In the genomic region with DNA sequence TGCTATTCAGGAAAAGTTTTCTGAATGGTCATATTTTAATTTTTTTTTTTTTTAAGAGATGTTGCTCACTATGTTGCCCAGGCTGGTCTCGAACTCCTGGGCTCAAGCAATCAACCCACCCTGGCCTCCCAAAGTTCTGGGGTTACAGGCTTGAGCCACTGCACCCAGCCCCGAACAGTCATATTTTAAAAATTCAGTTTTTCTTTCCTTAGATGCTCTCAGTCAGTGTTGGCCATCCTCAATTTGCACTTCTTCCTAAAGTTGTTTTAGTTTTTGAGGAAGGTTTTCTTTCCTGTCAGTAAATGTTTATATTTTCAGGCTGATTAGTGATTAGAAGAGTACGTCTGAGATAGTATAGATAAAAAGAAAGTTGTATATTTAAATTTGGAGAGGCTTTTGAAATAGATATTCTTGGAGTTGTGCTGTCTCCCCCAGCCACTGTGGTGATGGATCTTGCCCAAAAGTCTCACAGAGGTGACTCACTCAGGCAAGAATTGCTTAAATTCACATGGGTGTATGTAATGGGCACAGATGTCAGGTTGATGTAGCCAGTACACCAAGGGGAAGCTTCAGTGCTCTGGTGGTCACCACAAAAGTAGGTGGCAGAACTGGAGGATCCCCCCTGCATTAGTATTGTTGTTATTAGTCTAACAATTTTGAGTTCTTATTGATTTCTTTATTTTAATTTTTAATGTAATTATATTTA, we compare ENCODE assay signal across 16 cellular contexts.
A peak's percentile ranks its signal among the peaks of the same experiment; 100 is the strongest.
DNase-seq lines count a peak whose midpoint lies in the region; ATAC-seq, FAIRE-seq and TF ChIP-seq lines count a peak whose summit lies in the region.
"Had no signal": no experiment of that assay in that cellular context is flagged by ENCODE, and none has a peak within 500 bp of the region (broad histone marks: within the 10 kb centered on the region; RNA-seq: fewer than 3 reads in every experiment).

No MANE protein-coding gene starts in this region.

- H4K5ac ChIP-seq in mesendoderm (ENCODE audit: low read length), result no peak overlapping the region

- H3K4me2 ChIP-seq in mesendoderm (ENCODE audit: low read length), result no peak overlapping the region

- no peak overlapping the region for H3K4me3 Mint-ChIP-seq in activated T-helper 17 cell treated with anti-CD3 and anti-CD28 coated beads, Interleukin-2, amount 50 U/mL, for 72 hours
- H3K4me3 Mint-ChIP-seq: CD4-positive, alpha-beta memory T cell had no signal

- no peaks in the 10 kb centered on the region for H3K9me3 Mint-ChIP-seq in activated T-helper 17 cell treated with anti-CD3 and anti-CD28 coated beads, Interleukin-2, amount 50 U/mL, for 72 hours

- DNase-seq in ELR (ENCODE audit: low read depth) (peak; percentile 48), MV-4-11 (lab: John Stamatoyannopoulos, UW) (peak; percentile 40), bronchial epithelial cell (ENCODE audit: low read depth) (peak; percentile 45), mesendoderm (peak; percentile 80), NCI-H82 treated with DMSO at 0.1 percent for 48 hours (lab: John Stamatoyannopoulos, UW; ENCODE audit: unreplicated experiment) (no peak), NCI-H524 treated with DMSO at 0.1 percent for 48 hours (lab: John Stamatoyannopoulos, UW) (no peak)
- DNase-seq: activated T-cell treated with anti-CD3 and anti-CD28 coated beads for 4 hours; amygdala; CD4-positive, alpha-beta memory T cell; effector CD8-positive, alpha-beta T cell; heart left ventricle; left lung; NCI-H1930 had no signal

- no peaks in the 10 kb centered on the region for H3K4me1 ChIP-seq in mesendoderm (ENCODE audit: control insufficient read depth, low read depth, low read length)
- H3K4me1 ChIP-seq: heart left ventricle, left lung had no signal

- H4K8ac ChIP-seq in mesendoderm (ENCODE audit: low read depth, low read length), result no peak overlapping the region

- 33% methylated on average over 1 of the region's 3 CpGs for WGBS in mesendoderm (ENCODE audit: extremely low coverage, insufficient coverage, low lambda C conversion rate)

- peak overlapping the region; percentile 20 for H3K4ac ChIP-seq in mesendoderm (ENCODE audit: low read depth, low read length)

- no peak overlapping the region for H2BK120ac ChIP-seq in mesendoderm (ENCODE audit: low read depth, low read length)

- no peak overlapping the region for H2AK5ac ChIP-seq in mesendoderm (ENCODE audit: low read length)

- no peaks in the 10 kb centered on the region for H3K27me3 ChIP-seq in bronchial epithelial cell (ENCODE audit: control insufficient read depth, insufficient read depth, low read length)
- H3K27me3 ChIP-seq in mesendoderm (ENCODE audit: insufficient read depth, low read length, poor library complexity), result no peaks in the 10 kb centered on the region
- H3K27me3 ChIP-seq: heart left ventricle, left lung had no signal

- H2BK5ac ChIP-seq in mesendoderm (ENCODE audit: low read length), result no peak overlapping the region

- H3K36me3 Mint-ChIP-seq in activated T-helper 17 cell treated with anti-CD3 and anti-CD28 coated beads, Interleukin-2, amount 50 U/mL, for 72 hours (ENCODE audit: low read depth), result no peaks in the 10 kb centered on the region
- H3K36me3 Mint-ChIP-seq: CD4-positive, alpha-beta memory T cell had no signal

- H2BK15ac ChIP-seq in mesendoderm (replicated peaks; ENCODE audit: low read depth), result no peak overlapping the region

- H3K27ac ChIP-seq in mesendoderm (ENCODE audit: low read depth, low read length), result no peak overlapping the region
- H3K27ac ChIP-seq: heart left ventricle, left lung, skin epidermis had no signal

- TF ChIP-seq CTCF in bronchial epithelial cell (IDR thresholded peaks at IDR 0.05; ENCODE audit: insufficient read depth, low read length, severe bottlenecking), result no peak

- no peak overlapping the region for H3K18ac ChIP-seq in mesendoderm (ENCODE audit: low read length)

- H3K9ac ChIP-seq in mesendoderm (ENCODE audit: low read length), result no peak overlapping the region

- H3K27me3 Mint-ChIP-seq in activated T-helper 17 cell treated with anti-CD3 and anti-CD28 coated beads, Interleukin-2, amount 50 U/mL, for 72 hours, result peaks cover 3% of the 10 kb centered on the region

- no peaks in the 10 kb centered on the region for H3K36me3 ChIP-seq in bronchial epithelial cell (ENCODE audit: control insufficient read depth, insufficient read depth, low read length)
- H3K36me3 ChIP-seq in mesendoderm (ENCODE audit: control insufficient read depth, insufficient read depth, low read length), result no peaks in the 10 kb centered on the region
- H3K36me3 ChIP-seq: heart left ventricle, left lung had no signal

- H3K79me1 ChIP-seq in mesendoderm (ENCODE audit: low read length), result no peaks in the 10 kb centered on the region

- FAIRE-seq in bronchial epithelial cell (lab: Jason Lieb, UNC), result no peak

- no peak overlapping the region for H3K4me3 ChIP-seq in bronchial epithelial cell (ENCODE audit: low read depth, low read length)
- H3K4me3 ChIP-seq in mesendoderm (ENCODE audit: low read length), result no peak overlapping the region
- H3K4me3 ChIP-seq: heart left ventricle, left lung, skin epidermis had no signal

- H3K56ac ChIP-seq in mesendoderm (ENCODE audit: low read length), result no peak overlapping the region

- no peak overlapping the region for H3K23ac ChIP-seq in mesendoderm (ENCODE audit: low read length)

- H3K4me1 Mint-ChIP-seq in activated T-helper 17 cell treated with anti-CD3 and anti-CD28 coated beads, Interleukin-2, amount 50 U/mL, for 72 hours, result no peaks in the 10 kb centered on the region
- H3K4me1 Mint-ChIP-seq: CD4-positive, alpha-beta memory T cell had no signal

- no peaks in the 10 kb centered on the region for H3K79me2 ChIP-seq in mesendoderm (ENCODE audit: control insufficient read depth, insufficient read depth, low read length)

- ATAC-seq in GM21529 (IDR thresholded peaks at IDR 0.05; ENCODE audit: unreplicated experiment), result no peak
- ATAC-seq in activated T-helper 17 cell treated with anti-CD3 and anti-CD28 coated beads, Interleukin-2, amount 50 U/mL, for 72 hours (replicated peaks), result no peak
- ATAC-seq: heart left ventricle, left lung had no signal

- no peak overlapping the region for H3K27ac Mint-ChIP-seq in activated T-helper 17 cell treated with anti-CD3 and anti-CD28 coated beads, Interleukin-2, amount 50 U/mL, for 72 hours
- H3K27ac Mint-ChIP-seq: CD4-positive, alpha-beta memory T cell had no signal

Comparison
In these comparisons a context has a peak if more than half of its experiments do, and no peak if none do; other contexts are left out.
1. DNase-seq: peak in ELR (single experiment), MV-4-11 (single experiment), bronchial epithelial cell (single experiment) and mesendoderm (single experiment); none in NCI-H82 treated with DMSO at 0.1 percent for 48 hours (single experiment) and NCI-H524 treated with DMSO at 0.1 percent for 48 hours (single experiment).